Comparison of ENCODE assay signal across 1 cellular context in the genomic region with DNA sequence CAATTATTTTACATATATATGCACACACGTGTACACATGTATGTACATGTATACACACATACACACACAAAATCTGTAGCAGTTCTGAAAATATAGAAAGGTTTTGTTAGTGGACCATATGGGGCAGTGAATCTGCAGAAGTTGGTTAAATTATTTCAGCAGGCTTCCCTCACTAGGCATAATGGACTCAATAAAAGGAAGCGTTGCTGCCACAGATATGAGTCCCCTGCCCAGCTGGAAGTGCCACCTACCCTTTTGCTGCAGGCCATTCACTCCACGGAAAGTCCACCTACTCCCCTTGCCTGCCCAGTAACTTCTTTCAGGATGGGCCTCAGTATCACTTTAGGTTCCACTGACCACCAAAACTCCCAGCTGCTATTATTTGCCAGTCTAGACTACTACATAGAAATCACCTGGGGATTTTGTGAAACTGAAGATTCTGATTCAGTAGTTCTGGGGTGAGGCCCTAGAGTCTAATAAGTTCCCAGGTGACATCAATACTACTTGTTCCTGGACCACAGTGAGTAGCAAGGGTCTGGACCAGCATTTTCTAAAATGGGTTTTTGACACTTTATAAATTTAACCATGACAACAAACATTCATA.
TF ChIP-seq lines count a peak whose summit lies in the region.

No MANE protein-coding gene starts in this region.

TF ChIP-seq in WTC11, 78 proteins besides CTCF, POLR2A, EP300 and RAD21 (continued from another document):
- TF ChIP-seq, protein P1, sequence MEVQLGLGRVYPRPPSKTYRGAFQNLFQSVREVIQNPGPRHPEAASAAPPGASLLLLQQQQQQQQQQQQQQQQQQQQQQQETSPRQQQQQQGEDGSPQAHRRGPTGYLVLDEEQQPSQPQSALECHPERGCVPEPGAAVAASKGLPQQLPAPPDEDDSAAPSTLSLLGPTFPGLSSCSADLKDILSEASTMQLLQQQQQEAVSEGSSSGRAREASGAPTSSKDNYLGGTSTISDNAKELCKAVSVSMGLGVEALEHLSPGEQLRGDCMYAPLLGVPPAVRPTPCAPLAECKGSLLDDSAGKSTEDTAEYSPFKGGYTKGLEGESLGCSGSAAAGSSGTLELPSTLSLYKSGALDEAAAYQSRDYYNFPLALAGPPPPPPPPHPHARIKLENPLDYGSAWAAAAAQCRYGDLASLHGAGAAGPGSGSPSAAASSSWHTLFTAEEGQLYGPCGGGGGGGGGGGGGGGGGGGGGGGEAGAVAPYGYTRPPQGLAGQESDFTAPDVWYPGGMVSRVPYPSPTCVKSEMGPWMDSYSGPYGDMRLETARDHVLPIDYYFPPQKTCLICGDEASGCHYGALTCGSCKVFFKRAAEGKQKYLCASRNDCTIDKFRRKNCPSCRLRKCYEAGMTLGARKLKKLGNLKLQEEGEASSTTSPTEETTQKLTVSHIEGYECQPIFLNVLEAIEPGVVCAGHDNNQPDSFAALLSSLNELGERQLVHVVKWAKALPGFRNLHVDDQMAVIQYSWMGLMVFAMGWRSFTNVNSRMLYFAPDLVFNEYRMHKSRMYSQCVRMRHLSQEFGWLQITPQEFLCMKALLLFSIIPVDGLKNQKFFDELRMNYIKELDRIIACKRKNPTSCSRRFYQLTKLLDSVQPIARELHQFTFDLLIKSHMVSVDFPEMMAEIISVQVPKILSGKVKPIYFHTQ (CRISPR knock-in tag; IDR thresholded peaks at IDR 0.05), result no peak
- TF ChIP-seq FOXK1 (CRISPR knock-in tag; IDR thresholded peaks at IDR 0.05) (no peak), JAZF1 (CRISPR knock-in tag; IDR thresholded peaks at IDR 0.05) (no peak), TEAD1 (CRISPR knock-in tag; IDR thresholded peaks at IDR 0.05) (no peak), CREM (CRISPR knock-in tag; IDR thresholded peaks at IDR 0.05) (no peak), ZNF121 (CRISPR knock-in tag; IDR thresholded peaks at IDR 0.05) (no peak)
- TF ChIP-seq, protein P2, sequence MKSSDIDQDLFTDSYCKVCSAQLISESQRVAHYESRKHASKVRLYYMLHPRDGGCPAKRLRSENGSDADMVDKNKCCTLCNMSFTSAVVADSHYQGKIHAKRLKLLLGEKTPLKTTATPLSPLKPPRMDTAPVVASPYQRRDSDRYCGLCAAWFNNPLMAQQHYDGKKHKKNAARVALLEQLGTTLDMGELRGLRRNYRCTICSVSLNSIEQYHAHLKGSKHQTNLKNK (CRISPR knock-in tag; IDR thresholded peaks at IDR 0.05), result no peak
- TF ChIP-seq, protein P3, sequence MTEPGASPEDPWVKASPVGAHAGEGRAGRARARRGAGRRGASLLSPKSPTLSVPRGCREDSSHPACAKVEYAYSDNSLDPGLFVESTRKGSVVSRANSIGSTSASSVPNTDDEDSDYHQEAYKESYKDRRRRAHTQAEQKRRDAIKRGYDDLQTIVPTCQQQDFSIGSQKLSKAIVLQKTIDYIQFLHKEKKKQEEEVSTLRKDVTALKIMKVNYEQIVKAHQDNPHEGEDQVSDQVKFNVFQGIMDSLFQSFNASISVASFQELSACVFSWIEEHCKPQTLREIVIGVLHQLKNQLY (CRISPR knock-in tag; IDR thresholded peaks at IDR 0.05), result no peak
- TF ChIP-seq, protein P4, sequence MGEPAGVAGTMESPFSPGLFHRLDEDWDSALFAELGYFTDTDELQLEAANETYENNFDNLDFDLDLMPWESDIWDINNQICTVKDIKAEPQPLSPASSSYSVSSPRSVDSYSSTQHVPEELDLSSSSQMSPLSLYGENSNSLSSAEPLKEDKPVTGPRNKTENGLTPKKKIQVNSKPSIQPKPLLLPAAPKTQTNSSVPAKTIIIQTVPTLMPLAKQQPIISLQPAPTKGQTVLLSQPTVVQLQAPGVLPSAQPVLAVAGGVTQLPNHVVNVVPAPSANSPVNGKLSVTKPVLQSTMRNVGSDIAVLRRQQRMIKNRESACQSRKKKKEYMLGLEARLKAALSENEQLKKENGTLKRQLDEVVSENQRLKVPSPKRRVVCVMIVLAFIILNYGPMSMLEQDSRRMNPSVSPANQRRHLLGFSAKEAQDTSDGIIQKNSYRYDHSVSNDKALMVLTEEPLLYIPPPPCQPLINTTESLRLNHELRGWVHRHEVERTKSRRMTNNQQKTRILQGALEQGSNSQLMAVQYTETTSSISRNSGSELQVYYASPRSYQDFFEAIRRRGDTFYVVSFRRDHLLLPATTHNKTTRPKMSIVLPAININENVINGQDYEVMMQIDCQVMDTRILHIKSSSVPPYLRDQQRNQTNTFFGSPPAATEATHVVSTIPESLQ (CRISPR knock-in tag; IDR thresholded peaks at IDR 0.05), result no peak
- TF ChIP-seq, protein P5, sequence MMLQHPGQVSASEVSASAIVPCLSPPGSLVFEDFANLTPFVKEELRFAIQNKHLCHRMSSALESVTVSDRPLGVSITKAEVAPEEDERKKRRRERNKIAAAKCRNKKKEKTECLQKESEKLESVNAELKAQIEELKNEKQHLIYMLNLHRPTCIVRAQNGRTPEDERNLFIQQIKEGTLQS (CRISPR knock-in tag; conservative IDR thresholded peaks at IDR 0.05), result no peak
